8 cellular contexts compared by ENCODE assay signal in genomic region chr2:179049546-179050311, GRCh38. TPM values are rescaled to one million over a fixed set of nuclear protein-coding genes. Genes with fewer than 3 reads are reported as not detected.
DNase-seq lines count a peak whose midpoint lies in the region; ATAC-seq and TF ChIP-seq lines count a peak whose summit lies in the region.

Gene CCDC141 (minus strand): TSS chr2:179050137. CDS start chr2:179049941, 196 bp downstream.

- ATAC-seq in HG02970 (IDR thresholded peaks at IDR 0.05; ENCODE audit: low FRiP score, unreplicated experiment) (peak; percentile 51), SK-N-SH treated with all-trans-retinoic acid at 6 μM for 48 hours (no peak), Right ventricle myocardium inferior (peak; percentile 94)
- ATAC-seq in stimulated activated effector memory CD8-positive, alpha-beta T cell treated with anti-CD3 and anti-CD28 coated beads, Interleukin-12 subunit alpha, Interleukin-12 subunit beta, amount 100 ng/mL, for 72 hours, result peak; percentile 45

- no peaks in the 10 kb centered on the region for H3K36me3 Mint-ChIP-seq in stimulated activated effector memory CD8-positive, alpha-beta T cell treated with anti-CD3 and anti-CD28 coated beads, Interleukin-12 subunit alpha, Interleukin-12 subunit beta, amount 100 ng/mL, for 72 hours

- H3K36me3 ChIP-seq in prostate gland, result no peaks in the 10 kb centered on the region

- DNase-seq in SIG-M5 treated with dmso at 0.1 percent for 504 hours (lab: John Stamatoyannopoulos, UW; ENCODE audit: unreplicated experiment), result peak; percentile 38
- no peak for DNase-seq in SIG-M5 (lab: John Stamatoyannopoulos, UW)
- DNase-seq in Right ventricle myocardium inferior (ENCODE audit: missing footprints), result no peak
- DNase-seq in stimulated activated effector memory CD8-positive, alpha-beta T cell treated with anti-CD3 and anti-CD28 coated beads, Interleukin-12 subunit alpha, Interleukin-12 subunit beta, amount 100 ng/mL, for 72 hours (ENCODE audit: low spot score in 2 of 2), result no peak
- DNase-seq in prostate gland (ENCODE audit: low spot score), result no peak
- DNase-seq in H4 (ENCODE audit: low spot score), result no peak

- TF ChIP-seq POLR2A in prostate gland (IDR thresholded peaks at IDR 0.05), result no peak

- H3K4me3 Mint-ChIP-seq in stimulated activated effector memory CD8-positive, alpha-beta T cell treated with anti-CD3 and anti-CD28 coated beads, Interleukin-12 subunit alpha, Interleukin-12 subunit beta, amount 100 ng/mL, for 72 hours, result peak within 1 kb of the TSS; percentile 52

- intact Hi-C loops in Right ventricle myocardium inferior (cut with DNase I) (loop anchor here (5.0 kb wide), 1 partner anchor 78 kb away; no protein-coding TSS in a partner anchor), prostate gland (cut with DNase I) (no loop called here)

- H3K4me1 ChIP-seq in prostate gland (replicated peaks), result no peaks in the 10 kb centered on the region

- H3K27ac ChIP-seq in prostate gland, result no peak within 1 kb of the TSS

- peaks cover under 1% of the 10 kb centered on the region for H3K4me1 Mint-ChIP-seq in stimulated activated effector memory CD8-positive, alpha-beta T cell treated with anti-CD3 and anti-CD28 coated beads, Interleukin-12 subunit alpha, Interleukin-12 subunit beta, amount 100 ng/mL, for 72 hours

- no peaks in the 10 kb centered on the region for H3K27me3 ChIP-seq in prostate gland (replicated peaks; ENCODE audit: insufficient read depth)

- no peaks in the 10 kb centered on the region for H3K9me3 ChIP-seq in prostate gland

- TF ChIP-seq CTCF in prostate gland (IDR thresholded peaks at IDR 0.05), result no peak

- no peak within 1 kb of the TSS for H3K27ac Mint-ChIP-seq in stimulated activated effector memory CD8-positive, alpha-beta T cell treated with anti-CD3 and anti-CD28 coated beads, Interleukin-12 subunit alpha, Interleukin-12 subunit beta, amount 100 ng/mL, for 72 hours

- 36% methylated on average over 12 of the region's 12 CpGs for WGBS in prostate gland

- H3K9me3 Mint-ChIP-seq in stimulated activated effector memory CD8-positive, alpha-beta T cell treated with anti-CD3 and anti-CD28 coated beads, Interleukin-12 subunit alpha, Interleukin-12 subunit beta, amount 100 ng/mL, for 72 hours, result no peaks in the 10 kb centered on the region

- no peak within 1 kb of the TSS for H3K4me3 ChIP-seq in prostate gland

TF ChIP-seq in SK-N-SH treated with all-trans-retinoic acid at 6 μM for 48 hours, 23 proteins besides CTCF, POLR2A, EP300 and RAD21:
- TF ChIP-seq ZC3H10 (CRISPR knock-in tag; IDR thresholded peaks at IDR 0.05) (no peak), ISL1 (CRISPR knock-in tag; IDR thresholded peaks at IDR 0.05) (peak; percentile 42)

RNA-seq across cellular contexts. Expression of gene CCDC141, which starts in this region (rescaled TPM):
- total RNA-seq in Right ventricle myocardium inferior (116 TPM), prostate gland (1 to 10 TPM in 1 of 2 donors, under 1 TPM in 1; 0.32 to 8.6 TPM)
- total RNA-seq in H4 (2014; rRNA removed; shearing (Covaris generic)), result 0.02 TPM in 1 of 2 replicates, not detected in the other

Comparison
In these comparisons a context has a peak if more than half of its experiments do, and no peak if none do; other contexts are left out.
1. RNA of gene CCDC141 (total RNA-seq): 116 TPM in Right ventricle myocardium inferior (single experiment); 0.32 to 8.6 TPM in prostate gland and 0.02 TPM in H4; every median in the first group is over 10 times any median in the second.